10 cellular contexts compared by ENCODE assay signal in genomic region chr10:89738551-89739209, GRCh38. TPM values are rescaled to one million over a fixed set of nuclear protein-coding genes. Genes with fewer than 3 reads are reported as not detected.
A peak's percentile ranks its signal among the peaks of the same experiment; 100 is the strongest.
DNase-seq lines count a peak whose midpoint lies in the region; ATAC-seq and TF ChIP-seq lines count a peak whose summit lies in the region.
"Had no signal": no experiment of that assay in that cellular context is flagged by ENCODE, and none has a peak within 500 bp of the region (broad histone marks: within the 10 kb centered on the region; RNA-seq: fewer than 3 reads in every experiment).

No MANE protein-coding gene starts in this region.

- peak overlapping the region; percentile 27 for H3K4me3 Mint-ChIP-seq in activated CD8-positive, alpha-beta memory T cell treated with anti-CD3 and anti-CD28 coated beads, Interleukin-2, amount 10 ng/mL, durations not matched to agents 7 days and 5 days
- no peak overlapping the region for H3K4me3 Mint-ChIP-seq in activated T-cell treated with anti-CD3 and anti-CD28 coated beads, Interleukin-2, amount 50 U/mL, for 24 hours

- WGBS in spleen, 5 donors, result 24 to 57% (median 47%) methylated on average over 2 of the region's 2 CpGs

- H3K36me3 Mint-ChIP-seq in activated CD8-positive, alpha-beta memory T cell treated with anti-CD3 and anti-CD28 coated beads, Interleukin-2, amount 10 ng/mL, durations not matched to agents 7 days and 5 days, result peaks cover 50% of the 10 kb centered on the region
- H3K36me3 Mint-ChIP-seq in activated T-cell treated with anti-CD3 and anti-CD28 coated beads, Interleukin-2, amount 50 U/mL, for 24 hours (ENCODE audit: low read depth), result peaks cover 71% of the 10 kb centered on the region

- intact Hi-C loops in spleen (cut with DNase I; ENCODE audit: low total_unique reads), result no loop called here

- H3K9me3 ChIP-seq in spleen, result no peaks in the 10 kb centered on the region

- H3K27me3 ChIP-seq in spleen (replicated peaks in 1 of 7), result no peaks in the 10 kb centered on the region

- ATAC-seq in activated CD8-positive, alpha-beta memory T cell treated with anti-CD3 and anti-CD28 coated beads, Interleukin-2, amount 10 ng/mL, durations not matched to agents 7 days and 5 days, result peak; percentile 86
- peak; percentile 87 for ATAC-seq in HG02798 (IDR thresholded peaks at IDR 0.05; ENCODE audit: poor library complexity, unreplicated experiment)
- ATAC-seq: naive thymus-derived CD8-positive, alpha-beta T cell had no signal

- H3K9me3 Mint-ChIP-seq in activated CD8-positive, alpha-beta memory T cell treated with anti-CD3 and anti-CD28 coated beads, Interleukin-2, amount 10 ng/mL, durations not matched to agents 7 days and 5 days (ENCODE audit: low read depth), result no peaks in the 10 kb centered on the region
- H3K9me3 Mint-ChIP-seq in activated T-cell treated with anti-CD3 and anti-CD28 coated beads, Interleukin-2, amount 50 U/mL, for 24 hours, result no peaks in the 10 kb centered on the region
- H3K9me3 Mint-ChIP-seq: naive thymus-derived CD8-positive, alpha-beta T cell had no signal

- no peak for TF ChIP-seq CTCF in spleen (IDR thresholded peaks at IDR 0.05 in 8 of 11, conservative IDR thresholded peaks at IDR 0.05 in 3 of 11)

- CTCF ChIA-PET in activated CD8-positive, alpha-beta memory T cell treated with anti-CD3 and anti-CD28 coated beads, Interleukin-2, amount 10 ng/mL, durations not matched to agents 7 days and 5 days (lab: Charles Lee), result interaction anchor here (1.1 kb wide), 1 partner anchor 37 kb away, joined by 4 read pairs; the partner anchor contains the start of gene KIF20B

- H3K36me3 ChIP-seq in spleen, result peaks cover 0 to 62% (median 1%) of the 10 kb centered on the region in 6 donors

- DNase-seq in activated CD8-positive, alpha-beta memory T cell treated with anti-CD3 and anti-CD28 coated beads, Interleukin-2, amount 10 ng/mL, durations not matched to agents 7 days and 5 days, result no peak
- no peak for DNase-seq in activated CD8-positive, alpha-beta memory T cell treated with anti-CD3 and anti-CD28 coated beads for 24 hours
- DNase-seq in NAMALWA (ENCODE audit: low spot score) (peak; percentile 48), spleen (no peak), COR-L47 (lab: John Stamatoyannopoulos, UW) (no peak)
- no peak for DNase-seq in activated T-cell treated with anti-CD3 and anti-CD28 coated beads, Interleukin-2, amount 50 U/mL, for 24 hours
- DNase-seq in activated CD4-positive, alpha-beta T cell treated with anti-CD3 and anti-CD28 coated beads for 4 hours, result no peak

- peak overlapping the region in 7 of 8 donors; percentile 14 to 66 (median 62) for H3K27ac ChIP-seq in spleen
- H3K27ac ChIP-seq: VCaP had no signal

- no peak for TF ChIP-seq POLR2A in spleen (IDR thresholded peaks at IDR 0.05)

- H3K27me3 Mint-ChIP-seq in activated CD8-positive, alpha-beta memory T cell treated with anti-CD3 and anti-CD28 coated beads, Interleukin-2, amount 10 ng/mL, durations not matched to agents 7 days and 5 days, result no peaks in the 10 kb centered on the region
- H3K27me3 Mint-ChIP-seq in activated T-cell treated with anti-CD3 and anti-CD28 coated beads, Interleukin-2, amount 50 U/mL, for 24 hours, result no peaks in the 10 kb centered on the region
- H3K27me3 Mint-ChIP-seq: naive thymus-derived CD8-positive, alpha-beta T cell had no signal

- peak overlapping the region; percentile 78 for H3K27ac Mint-ChIP-seq in activated CD8-positive, alpha-beta memory T cell treated with anti-CD3 and anti-CD28 coated beads, Interleukin-2, amount 10 ng/mL, durations not matched to agents 7 days and 5 days
- H3K27ac Mint-ChIP-seq in activated T-cell treated with anti-CD3 and anti-CD28 coated beads, Interleukin-2, amount 50 U/mL, for 24 hours, result no peak overlapping the region

- no peak overlapping the region for H3K4me3 ChIP-seq in spleen

- H3K4me1 ChIP-seq in spleen, result peaks cover 0 to 25% (median 13%) of the 10 kb centered on the region in 6 donors

- peaks cover 42% of the 10 kb centered on the region for H3K4me1 Mint-ChIP-seq in activated CD8-positive, alpha-beta memory T cell treated with anti-CD3 and anti-CD28 coated beads, Interleukin-2, amount 10 ng/mL, durations not matched to agents 7 days and 5 days
- peaks cover 6% of the 10 kb centered on the region for H3K4me1 Mint-ChIP-seq in activated T-cell treated with anti-CD3 and anti-CD28 coated beads, Interleukin-2, amount 50 U/mL, for 24 hours (ENCODE audit: low read depth)

RNA-seq across cellular contexts. Expression of gene KIF20B, which starts 37.3 kb away (rescaled TPM):
- total RNA-seq in activated CD8-positive, alpha-beta memory T cell treated with anti-CD3 and anti-CD28 coated beads, Interleukin-2, amount 10 ng/mL, durations not matched to agents 7 days and 5 days, result 10 to 100 TPM; 87.5 to 92.8 TPM
- 10 to 100 TPM in 4 of 7 donors, 1 to 10 TPM in 3; 7.1 to 14.6 (median 12.1) TPM for total RNA-seq in spleen
- 1 to 10 TPM; 2.4 to 3.2 (median 2.6) TPM for polyA plus RNA-seq in spleen

Comparison
In these comparisons a context has a peak if more than half of its experiments do, and no peak if none do; other contexts are left out.
1. RNA of gene KIF20B, which starts 37.3 kb away (total RNA-seq): 87.5 to 92.8 TPM in activated CD8-positive, alpha-beta memory T cell treated with anti-CD3 and anti-CD28 coated beads, Interleukin-2, amount 10 ng/mL, durations not matched to agents 7 days and 5 days; 7.1 to 14.6 TPM in spleen; every median in the first group is over 4 times any median in the second.